In genomic region chr3:25033407-25034029, GRCh38 we compare ENCODE assay signal across 8 cellular contexts.
A peak's percentile ranks its signal among the peaks of the same experiment; 100 is the strongest.
DNase-seq lines count a peak whose midpoint lies in the region; ATAC-seq and TF ChIP-seq lines count a peak whose summit lies in the region.

No MANE protein-coding gene starts in this region.

- H3K27me3 ChIP-seq in tibial nerve: no peaks in the 10 kb centered on the region

- H3K9me3 ChIP-seq in tibial nerve: no peaks in the 10 kb centered on the region

- peak; percentile 34 for TF ChIP-seq CTCF in GM13976 (IDR thresholded peaks at IDR 0.05; ENCODE audit: borderline replicate concordance, control extremely low read depth, extremely low read depth, insufficient read depth, missing control alignments)
- peak in 4 of 5 experiments; percentile 17 to 40 (median 32) for TF ChIP-seq CTCF in tibial nerve (IDR thresholded peaks at IDR 0.05)

- no peak overlapping the region for H3K27ac ChIP-seq in tibial nerve

- no peak for TF ChIP-seq EP300 in tibial nerve (IDR thresholded peaks at IDR 0.05)

- in situ Hi-C loops in GM13976 (cut with MboI; ENCODE audit: low sequenced_read_pairs, unreplicated experiment): no loop called here

- no peak for TF ChIP-seq POLR2A in tibial nerve (IDR thresholded peaks at IDR 0.05)

- no peaks in the 10 kb centered on the region for H3K36me3 ChIP-seq in tibial nerve

- DNase-seq in AG20443 (ENCODE audit: low spot score) (peak; percentile 19), GM13976 (ENCODE audit: low spot score) (peak; percentile 25), NCI-H1694 (lab: John Stamatoyannopoulos, UW) (peak; percentile 53), amniotic epithelial cell (ENCODE audit: low read depth) (peak; percentile 11), iPS-NIHi11 (ENCODE audit: low spot score) (peak; percentile 69), tibial nerve (ENCODE audit: low spot score in 2 of 2) (peak; percentile 13 to 16)
- no peak for DNase-seq in effector CD4-positive, alpha-beta T cell

- H3K4me1 ChIP-seq in tibial nerve: peaks cover 0 to 23% (median 5%) of the 10 kb centered on the region in 4 donors

- WGBS in tibial nerve, 2 donors: 77 to 83% methylated on average over 6 of the region's 6 CpGs

- H3K4me3 ChIP-seq in tibial nerve: no peak overlapping the region

- ATAC-seq in HG02870 (IDR thresholded peaks at IDR 0.05; ENCODE audit: unreplicated experiment): peak; percentile 84
